10 cellular contexts compared by ENCODE assay signal in genomic region chr17:49548506-49549310, GRCh38. TPM values are rescaled to one million over a fixed set of nuclear protein-coding genes. Genes with fewer than 3 reads are reported as not detected.
DNase-seq lines count a peak whose midpoint lies in the region; ATAC-seq, FAIRE-seq and TF ChIP-seq lines count a peak whose summit lies in the region.
"Had no signal": no experiment of that assay in that cellular context is flagged by ENCODE, and none has a peak within 500 bp of the region (broad histone marks: within the 10 kb centered on the region; RNA-seq: fewer than 3 reads in every experiment).

No MANE protein-coding gene starts in this region.

- H3K4me2 ChIP-seq in H1 (ENCODE audit: insufficient read depth in 1 of 2, low read depth in 2 of 2, low read length in 2 of 2): no peak overlapping the region

- H3K79me2 ChIP-seq in H1 (ENCODE audit: control insufficient read depth in 1 of 2, insufficient read depth in 2 of 2, low read length in 2 of 2): no peaks in the 10 kb centered on the region

- H3K4me3 Mint-ChIP-seq in nephron progenitor cell: peak overlapping the region; percentile 31

- no peaks in the 10 kb centered on the region for H3K36me3 Mint-ChIP-seq in nephron progenitor cell (ENCODE audit: low read depth)

- no peak overlapping the region for H3K9ac ChIP-seq in H1 (replicated peaks in 1 of 4; ENCODE audit: extremely low read depth in 1 of 4, low read depth in 3 of 4, low read length in 3 of 4)

- no peak overlapping the region for H4K8ac ChIP-seq in H1 (ENCODE audit: extremely low read depth, insufficient read depth, low read length)

- no peak overlapping the region for H2AFZ ChIP-seq in H1 (ENCODE audit: low read length)

- no peak overlapping the region for H4K5ac ChIP-seq in H1 (ENCODE audit: insufficient read length, low read depth, low read length)

- H3K4me1 ChIP-seq in H1 (replicated peaks in 1 of 4; ENCODE audit: control insufficient read depth in 3 of 4, insufficient read depth in 4 of 4, low read length in 3 of 4): peaks cover 0 to 26% (median 14%) of the 10 kb centered on the region in 4 experiments; a peak in 6 of 7 replicates
- H3K4me1 ChIP-seq: thyroid gland had no signal

- no peaks in the 10 kb centered on the region for H4K20me1 ChIP-seq in H1 (replicated peaks in 1 of 2; ENCODE audit: control insufficient read depth in 1 of 2, insufficient read depth in 2 of 2, low read length in 2 of 2)

- no peak overlapping the region for H3K23ac ChIP-seq in H1 (ENCODE audit: insufficient read length)

- WGBS in H1 (ENCODE audit: extremely low coverage in 1 of 2, insufficient coverage in 1 of 2, insufficient read length in 1 of 2, insufficient replicate concordance in 2 of 2, low coverage in 1 of 2, low lambda C conversion rate in 2 of 2, missing lambda C conversion rate in 1 of 2), 2 experiments: 87% methylated on average over 8 of the region's 8 CpGs; no CpG with 5 or more reads in 1 of the 2 experiments

- peaks cover 2% of the 10 kb centered on the region for H3K9me3 Mint-ChIP-seq in nephron progenitor cell

- H3K27ac ChIP-seq in H1 (ENCODE audit: low read depth, low read length): no peak overlapping the region
- H3K27ac ChIP-seq: thyroid gland had no signal

- H4K91ac ChIP-seq in H1 (replicated peaks; ENCODE audit: insufficient read length, low read length): no peak overlapping the region

- H3K36me3 ChIP-seq in H1 (ENCODE audit: control insufficient read depth in 2 of 4, insufficient read depth in 4 of 4, low read length in 3 of 4): no peaks in the 10 kb centered on the region
- H3K36me3 ChIP-seq: thyroid gland had no signal

- H3K4me1 Mint-ChIP-seq in nephron progenitor cell: peaks cover 63% of the 10 kb centered on the region

- no peak overlapping the region for H3K18ac ChIP-seq in H1 (ENCODE audit: extremely low read depth, low read length)

- TF ChIP-seq CTCF in H1 (IDR thresholded peaks at IDR 0.05; ENCODE audit: control extremely low read depth in 1 of 3, insufficient read depth in 1 of 3, low read depth in 1 of 3, low read length in 3 of 3): peak; percentile 93 to 96 (median 94)
- TF ChIP-seq CTCF in nephron progenitor cell (IDR thresholded peaks at IDR 0.05): peak; percentile 28

- peak; percentile 85 for FAIRE-seq in H1 (lab: Jason Lieb, UNC)

- H2BK5ac ChIP-seq in H1 (ENCODE audit: low read depth, low read length): no peak overlapping the region

- CTCF ChIA-PET in H1 (lab: Charles Lee; ENCODE audit: partially characterized antibody): interaction anchor here (0.7 to 16.4 kb wide), 18 partner anchors 9 to 148 kb away, joined by 3 to 228 read pairs (median 6); partner anchors contain the start of genes NGFR and PHB1

- no peaks in the 10 kb centered on the region for H3K9me3 ChIP-seq in H1 (ENCODE audit: insufficient read depth in 2 of 2, low read depth in 1 of 2, low read length in 1 of 2)
- H3K9me3 ChIP-seq: thyroid gland had no signal

- H3K4me3 ChIP-seq in H1 (ENCODE audit: extremely low read depth in 1 of 4, insufficient read depth in 2 of 4, low read depth in 3 of 4, low read length in 4 of 4): no peak overlapping the region
- H3K4me3 ChIP-seq: thyroid gland had no signal

- peak; percentile 91 to 95 for TF ChIP-seq RAD21 in H1 (IDR thresholded peaks at IDR 0.05 in 1 of 2, conservative IDR thresholded peaks at IDR 0.05 in 1 of 2; ENCODE audit: low read depth in 2 of 2, low read length in 2 of 2)

- no peak overlapping the region for H2AK5ac ChIP-seq in H1 (ENCODE audit: low read depth, low read length)

- POLR2A ChIA-PET in H1 (lab: Charles Lee; ENCODE audit: partially characterized antibody): interaction anchor here (0.9 to 1.0 kb wide), 2 partner anchors 114 to 141 kb away, joined by 3 read pairs; no protein-coding TSS in a partner anchor

- peak overlapping the region; percentile 75; the same call in 1 of the 2 replicates for H2BK15ac ChIP-seq in H1 (ENCODE audit: low read length)

- no peak overlapping the region for H3K4ac ChIP-seq in H1 (replicated peaks; ENCODE audit: insufficient read length, low read depth, low read length)

- no peaks in the 10 kb centered on the region for H3K79me1 ChIP-seq in H1 (ENCODE audit: low read depth, low read length)

- H3K27me3 Mint-ChIP-seq in nephron progenitor cell (ENCODE audit: low read depth, poor library complexity): peaks cover 10% of the 10 kb centered on the region

- peak; percentile 52 for DNase-seq in EH (ENCODE audit: low read depth)
- peak; percentile 39 for DNase-seq in MV-4-11 (lab: John Stamatoyannopoulos, UW)
- DNase-seq in H1 (ENCODE audit: low read depth in 1 of 2, low spot score in 2 of 2): peak in 1 of 2 experiments; percentile 85
- DNase-seq in nephron progenitor cell: no peak
- DNase-seq in globus pallidus (ENCODE audit: low spot score): no peak
- no peak for DNase-seq in SHP77 treated with DMSO at 0.1 percent for 48 hours (lab: John Stamatoyannopoulos, UW)

- H3K23me2 ChIP-seq in H1 (ENCODE audit: low read depth, low read length): no peaks in the 10 kb centered on the region

- ATAC-seq in GM18867 (IDR thresholded peaks at IDR 0.05; ENCODE audit: unreplicated experiment) (no peak), HG02642 (IDR thresholded peaks at IDR 0.05; ENCODE audit: poor library complexity, unreplicated experiment) (no peak)

- H2BK120ac ChIP-seq in H1 (replicated peaks; ENCODE audit: low read depth, low read length): no peak overlapping the region

- H3K56ac ChIP-seq in H1 (replicated peaks; ENCODE audit: insufficient read length, low read depth, low read length): no peak overlapping the region

- peak overlapping the region; percentile 72; the same call in 1 of the 2 replicates for H2BK12ac ChIP-seq in H1 (ENCODE audit: low read depth, low read length)

- no peaks in the 10 kb centered on the region for H3K27me3 ChIP-seq in H1 (replicated peaks in 1 of 4; ENCODE audit: control insufficient read depth in 3 of 4, extremely low read depth in 1 of 4, insufficient read depth in 3 of 4, low read length in 3 of 4)
- H3K27me3 ChIP-seq: thyroid gland had no signal

- H3K14ac ChIP-seq in H1 (ENCODE audit: insufficient read length): no peak overlapping the region

- H3K27ac Mint-ChIP-seq in nephron progenitor cell: peak overlapping the region; percentile 81

- H2BK20ac ChIP-seq in H1 (ENCODE audit: low read length): peak overlapping the region; percentile 82; the same call in 1 of the 2 replicates

- no peak for TF ChIP-seq POLR2A in H1 (IDR thresholded peaks at IDR 0.05; ENCODE audit: control extremely low read depth in 1 of 2, low read depth in 2 of 2, low read length in 2 of 2)

- no peak for TF ChIP-seq EP300 in H1 (IDR thresholded peaks at IDR 0.05; ENCODE audit: borderline replicate concordance in 1 of 2, low read depth in 2 of 2, low read length in 2 of 2)

TF ChIP-seq in H1, 55 proteins besides CTCF, POLR2A, EP300 and RAD21:
- TF ChIP-seq YY1 (IDR thresholded peaks at IDR 0.05; ENCODE audit: low read depth, low read length) (0 out of 2 replicates have a peak, but pooled peaks have one; percentile 44), KDM1A (IDR thresholded peaks at IDR 0.05; ENCODE audit: borderline replicate concordance, low read length) (peak; percentile 80; the same call in 1 of the 2 replicates), CTBP2 (IDR thresholded peaks at IDR 0.05; ENCODE audit: borderline replicate concordance, insufficient read depth, insufficient read length, low read length) (no peak), ATF3 (IDR thresholded peaks at IDR 0.05; ENCODE audit: insufficient read depth, low read depth, low read length) (no peak), PHF8 (conservative IDR thresholded peaks at IDR 0.05; ENCODE audit: low read depth, low read length) (no peak), SIN3A (conservative IDR thresholded peaks at IDR 0.05 in 1 of 2, IDR thresholded peaks at IDR 0.05 in 1 of 2; ENCODE audit: low read depth in 1 of 2, low read length in 2 of 2) (0 out of 4 replicates have a peak, but pooled peaks of 1 of the 2 experiments have one; percentile 30)
- TF ChIP-seq, protein P1, sequence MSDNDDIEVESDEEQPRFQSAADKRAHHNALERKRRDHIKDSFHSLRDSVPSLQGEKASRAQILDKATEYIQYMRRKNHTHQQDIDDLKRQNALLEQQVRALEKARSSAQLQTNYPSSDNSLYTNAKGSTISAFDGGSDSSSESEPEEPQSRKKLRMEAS (IDR thresholded peaks at IDR 0.05): 0 out of 2 replicates have a peak, but pooled peaks have one; percentile 26

RNA-seq across cellular contexts. Expression of gene NXPH3, which starts 27.0 kb away (rescaled TPM):
- 3.3 and 3.7 TPM in 2 replicates for total RNA-seq in H1 (2021; fragmentation: NEBNext Ultra II Directional; extraction: Animal tissue kit (Norgen Biotek cat#: 25700))
- polyA plus RNA-seq in H1 (2011; rRNA removed): 2.5 and 3.1 TPM in 2 replicates
- polyA plus RNA-seq in H1 (2011; cell fraction: cytosol; rRNA removed): 2.6 TPM
- polyA plus RNA-seq in H1 (2011; cell fraction: nucleus; rRNA removed): 4.2 TPM
- 3.4 to 4.1 TPM (median 3.6 TPM) in 4 replicates for polyA plus RNA-seq in H1 (2012, experiment 1 of 2)
- 2.9 TPM for polyA plus RNA-seq in H1 (2012, experiment 2 of 2)
- 1.9 TPM for polyA plus RNA-seq in H1 (2013, experiment 1 of 2)
- polyA plus RNA-seq in H1 (2013, experiment 2 of 2): 2.5 TPM
- polyA minus RNA-seq in H1 (2011; rRNA and poly(A)+ RNA removed): 2.0 and 3.1 TPM in 2 replicates
- polyA minus RNA-seq in H1 (2011; cell fraction: cytosol; rRNA and poly(A)+ RNA removed): 1.8 TPM
- polyA minus RNA-seq in H1 (2011; cell fraction: nucleus; rRNA and poly(A)+ RNA removed): 3.9 TPM
- total RNA-seq: NCI-H460 had no signal

RNA-seq across cellular contexts. Expression of gene NGFR, which starts 53.6 kb away (rescaled TPM):
- 8.1 TPM in 2 replicates for total RNA-seq in H1 (2021; fragmentation: NEBNext Ultra II Directional; extraction: Animal tissue kit (Norgen Biotek cat#: 25700))
- polyA plus RNA-seq in H1 (2011; rRNA removed): 10.3 and 19.4 TPM in 2 replicates
- polyA plus RNA-seq in H1 (2011; cell fraction: cytosol; rRNA removed): 13.8 TPM
- 13.1 TPM for polyA plus RNA-seq in H1 (2011; cell fraction: nucleus; rRNA removed)
- polyA plus RNA-seq in H1 (2012, experiment 1 of 2): 5.7 to 12.2 TPM (median 10.3 TPM) in 4 replicates
- polyA plus RNA-seq in H1 (2012, experiment 2 of 2): 8.0 TPM
- 13.1 TPM for polyA plus RNA-seq in H1 (2013, experiment 1 of 2)
- polyA plus RNA-seq in H1 (2013, experiment 2 of 2): 13.5 TPM
- polyA minus RNA-seq in H1 (2011; rRNA and poly(A)+ RNA removed): 4.4 and 5.9 TPM in 2 replicates
- polyA minus RNA-seq in H1 (2011; cell fraction: cytosol; rRNA and poly(A)+ RNA removed): 4.4 TPM
- 5.5 TPM for polyA minus RNA-seq in H1 (2011; cell fraction: nucleus; rRNA and poly(A)+ RNA removed)

Comparison
In these comparisons a context has a peak if more than half of its experiments do, and no peak if none do; other contexts are left out.
1. DNase-seq: peak in EH (single experiment) and MV-4-11 (single experiment); none in nephron progenitor cell (single experiment), globus pallidus (single experiment) and SHP77 treated with DMSO at 0.1 percent for 48 hours (single experiment).